ENCODE assay signal across 17 cellular contexts in the genomic region with DNA sequence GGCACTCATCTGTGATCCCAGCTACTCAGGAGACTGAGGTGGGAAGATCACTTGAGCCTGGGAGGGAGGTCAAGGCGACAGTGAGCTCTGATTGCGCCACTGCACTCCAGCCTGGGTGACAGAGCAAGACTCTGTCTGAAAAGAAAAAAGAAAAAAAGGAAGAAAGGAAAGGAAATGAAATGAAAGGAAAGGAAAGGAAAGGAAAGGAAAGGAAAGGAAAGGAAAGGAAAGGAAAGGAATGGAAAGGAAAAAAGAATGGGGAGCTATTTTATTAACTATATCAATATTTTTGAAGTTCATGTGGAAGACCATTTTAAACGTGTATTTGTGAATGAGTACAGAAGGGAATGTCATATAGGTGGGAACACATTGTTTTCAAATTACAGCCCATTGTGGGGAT. TPM values are rescaled to one million over a fixed set of nuclear protein-coding genes. Genes with fewer than 3 reads are reported as not detected.
DNase-seq lines count a peak whose midpoint lies in the region; ATAC-seq and TF ChIP-seq lines count a peak whose summit lies in the region.
"Had no signal": no experiment of that assay in that cellular context is flagged by ENCODE, and none has a peak within 500 bp of the region (broad histone marks: within the 10 kb centered on the region; RNA-seq: fewer than 3 reads in every experiment).

No MANE protein-coding gene starts in this region.

- peak overlapping the region; percentile 53 for H3K4me3 Mint-ChIP-seq in activated naive CD4-positive, alpha-beta T cell treated with anti-CD3 and anti-CD28 coated beads, Interleukin-2, amount 50 U/mL, for 24 hours
- no peak overlapping the region for H3K4me3 Mint-ChIP-seq in stimulated activated memory B cell treated with anti-CD40 and anti-IgM and Interleukin-4, amounts not matched to agents 10 μg/mL and 1 μg/mL and 100 μg/mL, for 72 hours
- no peak overlapping the region for H3K4me3 Mint-ChIP-seq in WTC11
- H3K4me3 Mint-ChIP-seq in stimulated activated naive B cell treated with anti-CD40 and anti-IgM and Interleukin-4, amounts not matched to agents 10 μg/mL and 1 μg/mL and 100 μg/mL, for 72 hours: no peak overlapping the region

- peak overlapping the region; percentile 82 to 90 for H3K27ac ChIP-seq in left lung
- H3K27ac ChIP-seq: C4-2B had no signal

- CTCF ChIA-PET in WTC11 (lab: Charles Lee): interaction anchor here (1.2 to 2.7 kb wide), 2 partner anchors 75 to 94 kb away, joined by 5 to 10 read pairs; no protein-coding TSS in a partner anchor

- H3K9me3 Mint-ChIP-seq in activated naive CD4-positive, alpha-beta T cell treated with anti-CD3 and anti-CD28 coated beads, Interleukin-2, amount 50 U/mL, for 24 hours: peaks cover 6% of the 10 kb centered on the region
- peaks cover 3 to 12% of the 10 kb centered on the region in 2 donors for H3K9me3 Mint-ChIP-seq in activated naive CD4-positive, alpha-beta T cell treated with anti-CD3 and anti-CD28 coated beads, Interleukin-2, amount 50 U/mL, for 72 hours
- H3K9me3 Mint-ChIP-seq in stimulated activated memory B cell treated with anti-CD40 and anti-IgM and Interleukin-4, amounts not matched to agents 10 μg/mL and 1 μg/mL and 100 μg/mL, for 72 hours: peaks cover 2% of the 10 kb centered on the region
- H3K9me3 Mint-ChIP-seq in WTC11: no peaks in the 10 kb centered on the region; the same call in 1 of the 2 replicates
- H3K9me3 Mint-ChIP-seq in stimulated activated naive B cell treated with anti-CD40 and anti-IgM and Interleukin-4, amounts not matched to agents 10 μg/mL and 1 μg/mL and 100 μg/mL, for 72 hours: peaks cover 0 to 2% of the 10 kb centered on the region in 2 donors

- H3K27me3 Mint-ChIP-seq in activated naive CD4-positive, alpha-beta T cell treated with anti-CD3 and anti-CD28 coated beads, Interleukin-2, amount 50 U/mL, for 24 hours: no peaks in the 10 kb centered on the region
- H3K27me3 Mint-ChIP-seq in stimulated activated memory B cell treated with anti-CD40 and anti-IgM and Interleukin-4, amounts not matched to agents 10 μg/mL and 1 μg/mL and 100 μg/mL, for 72 hours: no peaks in the 10 kb centered on the region
- H3K27me3 Mint-ChIP-seq in WTC11 (ENCODE audit: low read depth): no peaks in the 10 kb centered on the region
- no peaks in the 10 kb centered on the region for H3K27me3 Mint-ChIP-seq in stimulated activated naive B cell treated with anti-CD40 and anti-IgM and Interleukin-4, amounts not matched to agents 10 μg/mL and 1 μg/mL and 100 μg/mL, for 72 hours

- H3K36me3 ChIP-seq in left lung: no peaks in the 10 kb centered on the region

- no peaks in the 10 kb centered on the region for H3K9me3 ChIP-seq in left lung

- no peak overlapping the region for H3K4me3 ChIP-seq in left lung

- peaks cover 51% of the 10 kb centered on the region for H3K4me1 Mint-ChIP-seq in activated naive CD4-positive, alpha-beta T cell treated with anti-CD3 and anti-CD28 coated beads, Interleukin-2, amount 50 U/mL, for 24 hours
- peaks cover 21% of the 10 kb centered on the region for H3K4me1 Mint-ChIP-seq in stimulated activated memory B cell treated with anti-CD40 and anti-IgM and Interleukin-4, amounts not matched to agents 10 μg/mL and 1 μg/mL and 100 μg/mL, for 72 hours
- no peaks in the 10 kb centered on the region for H3K4me1 Mint-ChIP-seq in WTC11
- peaks cover 10 to 27% of the 10 kb centered on the region in 2 donors for H3K4me1 Mint-ChIP-seq in stimulated activated naive B cell treated with anti-CD40 and anti-IgM and Interleukin-4, amounts not matched to agents 10 μg/mL and 1 μg/mL and 100 μg/mL, for 72 hours

- POLR2A ChIA-PET in WTC11 (lab: Charles Lee): no interaction called here

- peak overlapping the region; percentile 1 for H3K27ac Mint-ChIP-seq in activated naive CD4-positive, alpha-beta T cell treated with anti-CD3 and anti-CD28 coated beads, Interleukin-2, amount 50 U/mL, for 24 hours
- no peak overlapping the region for H3K27ac Mint-ChIP-seq in activated naive CD4-positive, alpha-beta T cell treated with anti-CD3 and anti-CD28 coated beads, Interleukin-2, amount 50 U/mL, for 72 hours
- peak overlapping the region; percentile 23 for H3K27ac Mint-ChIP-seq in stimulated activated memory B cell treated with anti-CD40 and anti-IgM and Interleukin-4, amounts not matched to agents 10 μg/mL and 1 μg/mL and 100 μg/mL, for 72 hours
- H3K27ac Mint-ChIP-seq in WTC11: no peak overlapping the region
- no peak overlapping the region for H3K27ac Mint-ChIP-seq in stimulated activated naive B cell treated with anti-CD40 and anti-IgM and Interleukin-4, amounts not matched to agents 10 μg/mL and 1 μg/mL and 100 μg/mL, for 72 hours

- H3K27me3 ChIP-seq in left lung: no peaks in the 10 kb centered on the region

- TF ChIP-seq EP300 in Ishikawa (IDR thresholded peaks at IDR 0.05; ENCODE audit: borderline replicate concordance): no peak

- no peak for ATAC-seq in activated naive CD4-positive, alpha-beta T cell treated with anti-CD3 and anti-CD28 coated beads, Interleukin-2, amount 50 U/mL, for 72 hours
- ATAC-seq in left lung: no peak
- no peak for ATAC-seq in stimulated activated memory B cell treated with anti-CD40 and anti-IgM and Interleukin-4, amounts not matched to agents 10 μg/mL and 1 μg/mL and 100 μg/mL, for 72 hours
- no peak for ATAC-seq in WTC11
- ATAC-seq in stimulated activated naive B cell treated with anti-CD40 and anti-IgM and Interleukin-4, amounts not matched to agents 10 μg/mL and 1 μg/mL and 100 μg/mL, for 72 hours (replicated peaks): no peak

- no peak for DNase-seq in activated naive CD4-positive, alpha-beta T cell treated with anti-CD3 and anti-CD28 coated beads, Interleukin-2, amount 50 U/mL, for 72 hours (ENCODE audit: low spot score in 2 of 2)
- DNase-seq in left lung: no peak
- DNase-seq in GDM1 (lab: John Stamatoyannopoulos, UW): no peak
- no peak for DNase-seq in WTC11 (ENCODE audit: low spot score)
- DNase-seq in stimulated activated naive B cell treated with anti-CD40 and anti-IgM and Interleukin-4, amounts not matched to agents 10 μg/mL and 1 μg/mL and 100 μg/mL, for 72 hours: no peak
- DNase-seq: COR-L47, GOT3, MM.1S, NCI-H1436, NCI-H2029 treated with DMSO at 0.1 percent for 48 hours, NCI-H510A, NCI-H82, SHP77 had no signal

- peaks cover 7% of the 10 kb centered on the region for H3K36me3 Mint-ChIP-seq in activated naive CD4-positive, alpha-beta T cell treated with anti-CD3 and anti-CD28 coated beads, Interleukin-2, amount 50 U/mL, for 24 hours
- peaks cover 7% of the 10 kb centered on the region in 2 donors for H3K36me3 Mint-ChIP-seq in activated naive CD4-positive, alpha-beta T cell treated with anti-CD3 and anti-CD28 coated beads, Interleukin-2, amount 50 U/mL, for 72 hours
- no peaks in the 10 kb centered on the region for H3K36me3 Mint-ChIP-seq in stimulated activated memory B cell treated with anti-CD40 and anti-IgM and Interleukin-4, amounts not matched to agents 10 μg/mL and 1 μg/mL and 100 μg/mL, for 72 hours
- no peaks in the 10 kb centered on the region for H3K36me3 Mint-ChIP-seq in WTC11
- H3K36me3 Mint-ChIP-seq in stimulated activated naive B cell treated with anti-CD40 and anti-IgM and Interleukin-4, amounts not matched to agents 10 μg/mL and 1 μg/mL and 100 μg/mL, for 72 hours: no peaks in the 10 kb centered on the region

- TF ChIP-seq CTCF in left lung (IDR thresholded peaks at IDR 0.05): no peak
- no peak for TF ChIP-seq CTCF in WTC11 (IDR thresholded peaks at IDR 0.05)

- peaks cover 0 to 37% of the 10 kb centered on the region in 2 donors for H3K4me1 ChIP-seq in left lung

- intact Hi-C loops in left lung (cut with DNase I): no loop called here

- TF ChIP-seq RAD21 in Ishikawa (IDR thresholded peaks at IDR 0.05; ENCODE audit: low read depth): no peak

TF ChIP-seq in Ishikawa, 13 proteins besides CTCF, POLR2A, EP300 and RAD21:
- TF ChIP-seq, protein P1, sequence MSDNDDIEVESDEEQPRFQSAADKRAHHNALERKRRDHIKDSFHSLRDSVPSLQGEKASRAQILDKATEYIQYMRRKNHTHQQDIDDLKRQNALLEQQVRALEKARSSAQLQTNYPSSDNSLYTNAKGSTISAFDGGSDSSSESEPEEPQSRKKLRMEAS (IDR thresholded peaks at IDR 0.05): no peak
- TF ChIP-seq FOXM1 (IDR thresholded peaks at IDR 0.05; ENCODE audit: borderline replicate concordance, low read depth) (no peak), TAF1 (IDR thresholded peaks at IDR 0.05; ENCODE audit: low read depth) (no peak), TEAD4 (IDR thresholded peaks at IDR 0.05) (no peak), CEBPB (IDR thresholded peaks at IDR 0.05) (0 out of 2 replicates have a peak, but pooled peaks have one; percentile 21), NFIC (IDR thresholded peaks at IDR 0.05) (no peak)
TF ChIP-seq in Ishikawa: peak in this region for 1.

TF ChIP-seq in WTC11, 78 proteins besides CTCF, POLR2A, EP300 and RAD21 (continues in another document):
- TF ChIP-seq OVOL2 (CRISPR knock-in tag; IDR thresholded peaks at IDR 0.05; ENCODE audit: borderline replicate concordance): no peak
- no peak for TF ChIP-seq GRHL2 (CRISPR knock-in tag; IDR thresholded peaks at IDR 0.05; ENCODE audit: insufficient replicate concordance, severe bottlenecking)
- TF ChIP-seq, protein P2, sequence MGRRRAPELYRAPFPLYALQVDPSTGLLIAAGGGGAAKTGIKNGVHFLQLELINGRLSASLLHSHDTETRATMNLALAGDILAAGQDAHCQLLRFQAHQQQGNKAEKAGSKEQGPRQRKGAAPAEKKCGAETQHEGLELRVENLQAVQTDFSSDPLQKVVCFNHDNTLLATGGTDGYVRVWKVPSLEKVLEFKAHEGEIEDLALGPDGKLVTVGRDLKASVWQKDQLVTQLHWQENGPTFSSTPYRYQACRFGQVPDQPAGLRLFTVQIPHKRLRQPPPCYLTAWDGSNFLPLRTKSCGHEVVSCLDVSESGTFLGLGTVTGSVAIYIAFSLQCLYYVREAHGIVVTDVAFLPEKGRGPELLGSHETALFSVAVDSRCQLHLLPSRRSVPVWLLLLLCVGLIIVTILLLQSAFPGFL (CRISPR knock-in tag; IDR thresholded peaks at IDR 0.05; ENCODE audit: borderline replicate concordance): no peak
- TF ChIP-seq PRRX2 (CRISPR knock-in tag; IDR thresholded peaks at IDR 0.05): no peak

RNA-seq across cellular contexts. Expression of a gene that starts 7.0 kb away (rescaled TPM):
- total RNA-seq in activated naive CD4-positive, alpha-beta T cell treated with anti-CD3 and anti-CD28 coated beads, Interleukin-2, amount 50 U/mL, for 72 hours: 10 to 100 TPM in 1 of 2 donors, 1 to 10 TPM in 1; 4.9 to 28.0 TPM
- total RNA-seq in left lung: 10 to 100 TPM; 18.7 to 26.1 TPM
- total RNA-seq in WTC11 (2021): 0.07 to 0.15 TPM (median 0.14 TPM) in 3 replicates

RNA-seq across cellular contexts. Expression of a gene that starts 33.0 kb away (rescaled TPM):
- total RNA-seq in activated naive CD4-positive, alpha-beta T cell treated with anti-CD3 and anti-CD28 coated beads, Interleukin-2, amount 50 U/mL, for 72 hours: 10 to 100 TPM in 1 of 2 donors, 1 to 10 TPM in 1; 2.6 to 12.6 TPM
- 10 to 100 TPM; 36.2 to 48.9 TPM for total RNA-seq in left lung
- total RNA-seq in WTC11 (2021): 0.14 to 0.42 TPM (median 0.39 TPM) in 3 replicates

RNA-seq across cellular contexts. Expression of a gene that starts 43.3 kb away (rescaled TPM):
- total RNA-seq in activated naive CD4-positive, alpha-beta T cell treated with anti-CD3 and anti-CD28 coated beads, Interleukin-2, amount 50 U/mL, for 72 hours: 10 to 100 TPM; 19.4 to 24.1 TPM
- total RNA-seq in left lung (100 to 1,000 TPM; 117 to 137 TPM), WTC11 (2021) (32.9 to 47.3 TPM (median 37.8 TPM) in 3 replicates)

Comparison
In these comparisons a context has a peak if more than half of its experiments do, and no peak if none do; other contexts are left out.
1. H3K27ac Mint-ChIP-seq: peak in activated naive CD4-positive, alpha-beta T cell treated with anti-CD3 and anti-CD28 coated beads, Interleukin-2, amount 50 U/mL, for 24 hours (single experiment) and stimulated activated memory B cell treated with anti-CD40 and anti-IgM and Interleukin-4, amounts not matched to agents 10 μg/mL and 1 μg/mL and 100 μg/mL, for 72 hours (single experiment); none in activated naive CD4-positive, alpha-beta T cell treated with anti-CD3 and anti-CD28 coated beads, Interleukin-2, amount 50 U/mL, for 72 hours (0 of 2), WTC11 (single experiment) and stimulated activated naive B cell treated with anti-CD40 and anti-IgM and Interleukin-4, amounts not matched to agents 10 μg/mL and 1 μg/mL and 100 μg/mL, for 72 hours (single experiment).